Comparison of ENCODE assay signal across 20 cellular contexts in genomic region chr7:25060487-25061055, GRCh38.
"Had no signal": no experiment of that assay in that cellular context is flagged by ENCODE, and none has a peak within 500 bp of the region (broad histone marks: within the 10 kb centered on the region; RNA-seq: fewer than 3 reads in every experiment).

No MANE protein-coding gene starts in this region.

- H2AFZ ChIP-seq: hepatocyte had no signal

- DNase-seq: colonic mucosa; dermis blood vessel endothelial cell; foreskin keratinocyte; kidney; left cardiac atrium; left ventricle myocardium inferior; lower lobe of right lung; natural killer cell; stimulated activated CD4-positive, alpha-beta T cell treated with anti-CD3 and anti-CD28 coated beads, Interleukin-4, amount 100 ng/mL, for 24 hours; stomach; substantia nigra; transverse colon had no signal

- H3K27ac Mint-ChIP-seq: memory B cell; mesothelial cell of epicardium; natural killer cell; stimulated activated memory B cell treated with anti-CD40 and anti-IgM and Interleukin-4, amounts not matched to agents 10 μg/mL and 1 μg/mL and 100 μg/mL, for 72 hours had no signal

- H3K9me3 ChIP-seq: colonic mucosa, lower lobe of right lung, neutrophil, right atrium auricular region, stomach, thoracic aorta, transverse colon had no signal

- H3K27ac ChIP-seq: colonic mucosa, foreskin keratinocyte, hepatocyte, left ventricle myocardium inferior, lower lobe of right lung, neutrophil, right atrium auricular region, stomach, thoracic aorta, transverse colon had no signal

- H3K9me3 Mint-ChIP-seq: memory B cell; natural killer cell; stimulated activated memory B cell treated with anti-CD40 and anti-IgM and Interleukin-4, amounts not matched to agents 10 μg/mL and 1 μg/mL and 100 μg/mL, for 72 hours had no signal

- H3K36me3 Mint-ChIP-seq: memory B cell; mesothelial cell of epicardium; natural killer cell; stimulated activated memory B cell treated with anti-CD40 and anti-IgM and Interleukin-4, amounts not matched to agents 10 μg/mL and 1 μg/mL and 100 μg/mL, for 72 hours had no signal

- H3K4me3 ChIP-seq: colonic mucosa, hepatocyte, left ventricle myocardium inferior, lower lobe of right lung, right atrium auricular region, smooth muscle cell, stomach, thoracic aorta, transverse colon had no signal

- H3K4me2 ChIP-seq: hepatocyte, smooth muscle cell had no signal

- H3K79me2 ChIP-seq: hepatocyte had no signal

- H3K4me1 ChIP-seq: colonic mucosa, foreskin keratinocyte, left ventricle myocardium inferior, lower lobe of right lung, right atrium auricular region, stomach, transverse colon had no signal

- ATAC-seq: foreskin keratinocyte; left cardiac atrium; lower lobe of right lung; natural killer cell; stimulated activated memory B cell treated with anti-CD40 and anti-IgM and Interleukin-4, amounts not matched to agents 10 μg/mL and 1 μg/mL and 100 μg/mL, for 72 hours had no signal

- H3K4me3 Mint-ChIP-seq: memory B cell; mesothelial cell of epicardium; natural killer cell; stimulated activated memory B cell treated with anti-CD40 and anti-IgM and Interleukin-4, amounts not matched to agents 10 μg/mL and 1 μg/mL and 100 μg/mL, for 72 hours had no signal

- H3K36me3 ChIP-seq: colonic mucosa, left ventricle myocardium inferior, lower lobe of right lung, neutrophil, right atrium auricular region, stomach, thoracic aorta, transverse colon had no signal

- H3K4me1 Mint-ChIP-seq: mesothelial cell of epicardium, natural killer cell had no signal

- H3K27me3 ChIP-seq: colonic mucosa, hepatocyte, right atrium auricular region, transverse colon had no signal
